Comparison of ENCODE assay signal across 1 cellular context in the genomic region with DNA sequence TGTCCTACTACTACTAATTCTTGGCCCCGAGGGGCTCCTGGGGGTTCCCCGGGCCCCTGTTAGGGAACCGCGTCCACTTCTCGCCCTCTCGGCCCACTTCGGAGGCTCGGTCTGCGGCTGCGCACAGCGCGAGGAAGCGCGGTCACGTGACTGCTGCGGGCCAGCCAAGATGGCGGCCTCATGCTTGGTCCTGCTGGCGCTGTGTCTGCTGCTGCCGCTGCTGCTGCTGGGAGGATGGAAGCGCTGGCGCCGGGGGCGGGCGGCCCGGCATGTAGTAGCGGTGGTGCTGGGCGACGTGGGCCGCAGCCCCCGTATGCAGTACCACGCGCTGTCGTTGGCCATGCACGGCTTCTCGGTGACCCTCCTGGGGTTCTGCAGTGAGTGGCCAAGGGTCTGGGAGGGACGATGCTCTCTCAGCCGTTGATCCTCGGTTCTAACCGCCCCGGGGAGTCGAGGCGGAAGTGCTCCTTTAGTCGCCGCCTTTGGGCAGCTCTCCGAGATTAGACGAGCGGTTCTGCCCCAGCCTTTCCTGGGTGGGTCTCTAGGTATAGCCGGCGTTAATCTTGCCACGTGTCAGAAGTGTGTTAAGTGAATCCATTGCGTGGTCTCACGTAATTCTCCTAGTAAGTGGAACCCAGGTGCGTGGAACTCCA.
TF ChIP-seq lines count a peak whose summit lies in the region.

ALG1 (plus strand) TSS at position 163 of the 653 bp plus-strand sequence; CDS start at position 170, 7 bp downstream.

TF ChIP-seq in K562, 482 proteins besides CTCF, POLR2A, EP300 and RAD21 (continued from another document and continues in another):
- TF ChIP-seq DEAF1 (CRISPR knock-in tag; IDR thresholded peaks at IDR 0.05) = peak; percentile 59
- peak; percentile 73; the same call in 1 of the 2 replicates for TF ChIP-seq MTA3 (IDR thresholded peaks at IDR 0.05; ENCODE audit: borderline replicate concordance)
- TF ChIP-seq HNRNPK (IDR thresholded peaks at IDR 0.05; ENCODE audit: low read depth, low read length, poor library complexity, severe bottlenecking) = no peak
- peak; percentile 66 for TF ChIP-seq HCFC1 (IDR thresholded peaks at IDR 0.05; ENCODE audit: low read depth, low read length)
- 0 out of 2 replicates have a peak, but pooled peaks have one; percentile 52 for TF ChIP-seq ZNF583 (CRISPR knock-in tag; IDR thresholded peaks at IDR 0.05)
- TF ChIP-seq, protein P1, sequence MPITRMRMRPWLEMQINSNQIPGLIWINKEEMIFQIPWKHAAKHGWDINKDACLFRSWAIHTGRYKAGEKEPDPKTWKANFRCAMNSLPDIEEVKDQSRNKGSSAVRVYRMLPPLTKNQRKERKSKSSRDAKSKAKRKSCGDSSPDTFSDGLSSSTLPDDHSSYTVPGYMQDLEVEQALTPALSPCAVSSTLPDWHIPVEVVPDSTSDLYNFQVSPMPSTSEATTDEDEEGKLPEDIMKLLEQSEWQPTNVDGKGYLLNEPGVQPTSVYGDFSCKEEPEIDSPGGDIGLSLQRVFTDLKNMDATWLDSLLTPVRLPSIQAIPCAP (CRISPR knock-in tag; IDR thresholded peaks at IDR 0.05; ENCODE audit: borderline replicate concordance) = 0 out of 2 replicates have a peak, but pooled peaks have one; percentile 19
- TF ChIP-seq SIN3B (IDR thresholded peaks at IDR 0.05; ENCODE audit: low read depth) = peak; percentile 99
- TF ChIP-seq ZNF146 (CRISPR knock-in tag; IDR thresholded peaks at IDR 0.05; ENCODE audit: unreplicated experiment) = no peak
- TF ChIP-seq NCOA1 (IDR thresholded peaks at IDR 0.05; ENCODE audit: low read depth) = no peak
- TF ChIP-seq NR3C1 (CRISPR knock-in tag; IDR thresholded peaks at IDR 0.05) = no peak
- peak in 1 of 2 experiments; percentile 98; a peak in 2 of 4 replicates for TF ChIP-seq HDAC1 (IDR thresholded peaks at IDR 0.05)
- no peak for TF ChIP-seq NFXL1 (CRISPR knock-in tag; IDR thresholded peaks at IDR 0.05)
- TF ChIP-seq, protein P2, sequence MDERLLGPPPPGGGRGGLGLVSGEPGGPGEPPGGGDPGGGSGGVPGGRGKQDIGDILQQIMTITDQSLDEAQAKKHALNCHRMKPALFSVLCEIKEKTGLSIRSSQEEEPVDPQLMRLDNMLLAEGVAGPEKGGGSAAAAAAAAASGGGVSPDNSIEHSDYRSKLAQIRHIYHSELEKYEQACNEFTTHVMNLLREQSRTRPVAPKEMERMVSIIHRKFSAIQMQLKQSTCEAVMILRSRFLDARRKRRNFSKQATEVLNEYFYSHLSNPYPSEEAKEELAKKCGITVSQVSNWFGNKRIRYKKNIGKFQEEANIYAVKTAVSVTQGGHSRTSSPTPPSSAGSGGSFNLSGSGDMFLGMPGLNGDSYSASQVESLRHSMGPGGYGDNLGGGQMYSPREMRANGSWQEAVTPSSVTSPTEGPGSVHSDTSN (CRISPR knock-in tag; IDR thresholded peaks at IDR 0.05; ENCODE audit: low read depth) = no peak
- TF ChIP-seq, protein P2 (tag; conservative IDR thresholded peaks at IDR 0.05; ENCODE audit: low read depth) = no peak
- peak; percentile 53; the same call in 1 of the 2 replicates for TF ChIP-seq ZBTB7A (IDR thresholded peaks at IDR 0.05; ENCODE audit: borderline replicate concordance, control insufficient read depth, low read depth, low read length)
- no peak for TF ChIP-seq ZNF507 (tag; conservative IDR thresholded peaks at IDR 0.05)
- TF ChIP-seq, protein P3, sequence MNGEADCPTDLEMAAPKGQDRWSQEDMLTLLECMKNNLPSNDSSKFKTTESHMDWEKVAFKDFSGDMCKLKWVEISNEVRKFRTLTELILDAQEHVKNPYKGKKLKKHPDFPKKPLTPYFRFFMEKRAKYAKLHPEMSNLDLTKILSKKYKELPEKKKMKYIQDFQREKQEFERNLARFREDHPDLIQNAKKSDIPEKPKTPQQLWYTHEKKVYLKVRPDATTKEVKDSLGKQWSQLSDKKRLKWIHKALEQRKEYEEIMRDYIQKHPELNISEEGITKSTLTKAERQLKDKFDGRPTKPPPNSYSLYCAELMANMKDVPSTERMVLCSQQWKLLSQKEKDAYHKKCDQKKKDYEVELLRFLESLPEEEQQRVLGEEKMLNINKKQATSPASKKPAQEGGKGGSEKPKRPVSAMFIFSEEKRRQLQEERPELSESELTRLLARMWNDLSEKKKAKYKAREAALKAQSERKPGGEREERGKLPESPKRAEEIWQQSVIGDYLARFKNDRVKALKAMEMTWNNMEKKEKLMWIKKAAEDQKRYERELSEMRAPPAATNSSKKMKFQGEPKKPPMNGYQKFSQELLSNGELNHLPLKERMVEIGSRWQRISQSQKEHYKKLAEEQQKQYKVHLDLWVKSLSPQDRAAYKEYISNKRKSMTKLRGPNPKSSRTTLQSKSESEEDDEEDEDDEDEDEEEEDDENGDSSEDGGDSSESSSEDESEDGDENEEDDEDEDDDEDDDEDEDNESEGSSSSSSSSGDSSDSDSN (IDR thresholded peaks at IDR 0.05; ENCODE audit: borderline replicate concordance in 1 of 2, low read depth in 2 of 2, low read length in 2 of 2) = 0 out of 4 replicates have a peak, but pooled peaks have one; percentile 27 to 45
- no peak for TF ChIP-seq CREBBP (IDR thresholded peaks at IDR 0.05; ENCODE audit: low read depth, low read length)
- peak; percentile 22 for TF ChIP-seq RBM22 (IDR thresholded peaks at IDR 0.05; ENCODE audit: low read depth, low read length, poor library complexity, severe bottlenecking)
- peak; percentile 98 for TF ChIP-seq POLR2G (IDR thresholded peaks at IDR 0.05; ENCODE audit: low read depth, low read length)
- TF ChIP-seq, protein P4, sequence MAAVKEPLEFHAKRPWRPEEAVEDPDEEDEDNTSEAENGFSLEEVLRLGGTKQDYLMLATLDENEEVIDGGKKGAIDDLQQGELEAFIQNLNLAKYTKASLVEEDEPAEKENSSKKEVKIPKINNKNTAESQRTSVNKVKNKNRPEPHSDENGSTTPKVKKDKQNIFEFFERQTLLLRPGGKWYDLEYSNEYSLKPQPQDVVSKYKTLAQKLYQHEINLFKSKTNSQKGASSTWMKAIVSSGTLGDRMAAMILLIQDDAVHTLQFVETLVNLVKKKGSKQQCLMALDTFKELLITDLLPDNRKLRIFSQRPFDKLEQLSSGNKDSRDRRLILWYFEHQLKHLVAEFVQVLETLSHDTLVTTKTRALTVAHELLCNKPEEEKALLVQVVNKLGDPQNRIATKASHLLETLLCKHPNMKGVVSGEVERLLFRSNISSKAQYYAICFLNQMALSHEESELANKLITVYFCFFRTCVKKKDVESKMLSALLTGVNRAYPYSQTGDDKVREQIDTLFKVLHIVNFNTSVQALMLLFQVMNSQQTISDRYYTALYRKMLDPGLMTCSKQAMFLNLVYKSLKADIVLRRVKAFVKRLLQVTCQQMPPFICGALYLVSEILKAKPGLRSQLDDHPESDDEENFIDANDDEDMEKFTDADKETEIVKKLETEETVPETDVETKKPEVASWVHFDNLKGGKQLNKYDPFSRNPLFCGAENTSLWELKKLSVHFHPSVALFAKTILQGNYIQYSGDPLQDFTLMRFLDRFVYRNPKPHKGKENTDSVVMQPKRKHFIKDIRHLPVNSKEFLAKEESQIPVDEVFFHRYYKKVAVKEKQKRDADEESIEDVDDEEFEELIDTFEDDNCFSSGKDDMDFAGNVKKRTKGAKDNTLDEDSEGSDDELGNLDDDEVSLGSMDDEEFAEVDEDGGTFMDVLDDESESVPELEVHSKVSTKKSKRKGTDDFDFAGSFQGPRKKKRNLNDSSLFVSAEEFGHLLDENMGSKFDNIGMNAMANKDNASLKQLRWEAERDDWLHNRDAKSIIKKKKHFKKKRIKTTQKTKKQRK (IDR thresholded peaks at IDR 0.05; ENCODE audit: borderline replicate concordance, low read depth, low read length) = no peak
- TF ChIP-seq RB1 (IDR thresholded peaks at IDR 0.05; ENCODE audit: low read depth) = peak; percentile 79; the same call in 1 of the 2 replicates
- TF ChIP-seq PHF8 (IDR thresholded peaks at IDR 0.05; ENCODE audit: borderline replicate concordance, low read length) = peak; percentile 95
- TF ChIP-seq JUN (IDR thresholded peaks at IDR 0.05; ENCODE audit: borderline replicate concordance, low read depth, low read length) = peak; percentile 34; the same call in 1 of the 2 replicates
- no peak for TF ChIP-seq JUN (CRISPR knock-in tag; IDR thresholded peaks at IDR 0.05; ENCODE audit: borderline replicate concordance)
- TF ChIP-seq CGGBP1 (CRISPR knock-in tag; IDR thresholded peaks at IDR 0.05) = peak; percentile 21; the same call in 1 of the 2 replicates
- peak in 1 of 2 experiments; percentile 70; a peak in 2 of 4 replicates for TF ChIP-seq MAZ (CRISPR knock-in tag; conservative IDR thresholded peaks at IDR 0.05 in 1 of 2, IDR thresholded peaks at IDR 0.05 in 1 of 2)
- TF ChIP-seq, protein P5, sequence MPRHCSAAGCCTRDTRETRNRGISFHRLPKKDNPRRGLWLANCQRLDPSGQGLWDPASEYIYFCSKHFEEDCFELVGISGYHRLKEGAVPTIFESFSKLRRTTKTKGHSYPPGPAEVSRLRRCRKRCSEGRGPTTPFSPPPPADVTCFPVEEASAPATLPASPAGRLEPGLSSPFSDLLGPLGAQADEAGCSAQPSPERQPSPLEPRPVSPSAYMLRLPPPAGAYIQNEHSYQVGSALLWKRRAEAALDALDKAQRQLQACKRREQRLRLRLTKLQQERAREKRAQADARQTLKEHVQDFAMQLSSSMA (CRISPR knock-in tag; IDR thresholded peaks at IDR 0.05) = peak; percentile 49; the same call in 1 of the 2 replicates
